8 cellular contexts compared by ENCODE assay signal in genomic region chr11:134223836-134224709, GRCh38. TPM values are rescaled to one million over a fixed set of nuclear protein-coding genes. Genes with fewer than 3 reads are reported as not detected.
A peak's percentile ranks its signal among the peaks of the same experiment; 100 is the strongest.
DNase-seq lines count a peak whose midpoint lies in the region; ATAC-seq and TF ChIP-seq lines count a peak whose summit lies in the region.

Gene NCAPD3 (minus strand): TSS chr11:134223967. CDS start chr11:134223926, 41 bp downstream.
Gene VPS26B (plus strand): TSS chr11:134224671. CDS start chr11:134225123, 452 bp downstream.

- TF ChIP-seq RAD21 in liver (IDR thresholded peaks at IDR 0.05): peak in 1 of 2 donors; percentile 18

- H3K9me3 ChIP-seq in liver (ENCODE audit: control insufficient read depth in 4 of 4, low read length in 3 of 4): no peaks in the 10 kb centered on the region

- peak; percentile 68 for ATAC-seq in GM19397 (IDR thresholded peaks at IDR 0.05; ENCODE audit: unreplicated experiment)
- peak; percentile 67 for ATAC-seq in HG03571 (IDR thresholded peaks at IDR 0.05; ENCODE audit: unreplicated experiment)

- H3K9ac ChIP-seq in liver (ENCODE audit: low read depth in 1 of 2, low read length in 2 of 2): peak within 1 kb of the TSS; percentile 61 to 64

- no peaks in the 10 kb centered on the region for H3K27me3 ChIP-seq in liver (ENCODE audit: control insufficient read depth in 4 of 4, insufficient read depth in 4 of 4, low read length in 3 of 4)

- peak; percentile 95 for DNase-seq in CD14-positive monocyte (ENCODE audit: low spot score)
- DNase-seq in NCI-H82 (lab: John Stamatoyannopoulos, UW): peak; percentile 97
- DNase-seq in activated CD4-positive, alpha-beta T cell treated with anti-CD3 and anti-CD28 coated beads, Interleukin-2, amount 50 U/mL, for 48 hours: peak; percentile 96 to 98
- peak; percentile 90 to 96 for DNase-seq in dermis microvascular lymphatic vessel endothelial cell (ENCODE audit: low read depth in 2 of 2)
- peak; percentile 97 for DNase-seq in stimulated activated CD4-positive, alpha-beta T cell treated with anti-CD3 and anti-CD28 coated beads, Interleukin-4, amount 100 ng/mL, for 24 hours

- peaks cover 4 to 32% (median 23%) of the 10 kb centered on the region in 4 donors for H3K4me1 ChIP-seq in liver (ENCODE audit: control insufficient read depth in 4 of 4, insufficient read depth in 4 of 4, low read length in 3 of 4)

- peaks cover 0 to 1% (median 0%) of the 10 kb centered on the region in 3 donors for H3K27me3 Mint-ChIP-seq in CD14-positive monocyte (ENCODE audit: low read depth in 3 of 3)

- H3K4me3 Mint-ChIP-seq in CD14-positive monocyte: peak within 1 kb of the TSS; percentile 94 to 96

- intact Hi-C loops in CD14-positive monocyte (cut with micrococcal nuclease): no loop called here

- TF ChIP-seq CTCF in CD14-positive monocyte (IDR thresholded peaks at IDR 0.05) (no peak), liver (IDR thresholded peaks at IDR 0.05; ENCODE audit: low read depth, low read length, missing input control) (no peak)

- WGBS in liver: under 1% methylated on average over 89 of the region's 89 CpGs

- H3K27ac Mint-ChIP-seq in CD14-positive monocyte: peak within 1 kb of the TSS; percentile 90 to 97 (median 95)

- H3K36me3 Mint-ChIP-seq in CD14-positive monocyte: peaks cover 21% of the 10 kb centered on the region in 2 donors

- H3K9me3 Mint-ChIP-seq in CD14-positive monocyte: peaks cover 0 to 2% (median 0%) of the 10 kb centered on the region in 7 donors

- peak within 1 kb of the TSS; percentile 76 to 83 (median 81) for H3K4me3 ChIP-seq in liver (ENCODE audit: low read depth in 1 of 3, low read length in 3 of 3)

- peaks cover 3 to 9% (median 6%) of the 10 kb centered on the region in 4 donors for H3K36me3 ChIP-seq in liver (ENCODE audit: control insufficient read depth in 4 of 4, insufficient read depth in 3 of 4, low read depth in 1 of 4, low read length in 3 of 4)

- H3K4me1 Mint-ChIP-seq in CD14-positive monocyte: peaks cover 47% of the 10 kb centered on the region

- H3K27ac ChIP-seq in liver (ENCODE audit: low read depth in 1 of 2, low read length in 2 of 2): peak within 1 kb of the TSS; percentile 93 to 99

TF ChIP-seq in liver, 16 proteins besides CTCF, POLR2A, EP300 and RAD21:
- no peak for TF ChIP-seq ATF3 (IDR thresholded peaks at IDR 0.05)
- no peak for TF ChIP-seq TAF1 (conservative IDR thresholded peaks at IDR 0.05)
- TF ChIP-seq YY1 (IDR thresholded peaks at IDR 0.05): peak; percentile 66
- peak; percentile 73 for TF ChIP-seq REST (IDR thresholded peaks at IDR 0.05)
- peak; percentile 91 for TF ChIP-seq SP1 (IDR thresholded peaks at IDR 0.05)
- TF ChIP-seq MAX (IDR thresholded peaks at IDR 0.05): peak; percentile 73
- TF ChIP-seq RXRA (IDR thresholded peaks at IDR 0.05): peak; percentile 55 to 67
- peak in 1 of 2 donors; percentile 75 for TF ChIP-seq GABPA (IDR thresholded peaks at IDR 0.05 in 1 of 2, conservative IDR thresholded peaks at IDR 0.05 in 1 of 2)
- peak; percentile 28 to 51 for TF ChIP-seq HNF4A (conservative IDR thresholded peaks at IDR 0.05)
- TF ChIP-seq NR2F2 (IDR thresholded peaks at IDR 0.05): peak; percentile 85
- no peak for TF ChIP-seq JUND (IDR thresholded peaks at IDR 0.05)
- no peak for TF ChIP-seq FOXA2 (IDR thresholded peaks at IDR 0.05)
- no peak for TF ChIP-seq ZBTB33 (IDR thresholded peaks at IDR 0.05)
- TF ChIP-seq EGR1 (IDR thresholded peaks at IDR 0.05; ENCODE audit: low read depth in 2 of 2): peak in 1 of 2 donors; percentile 31
- no peak for TF ChIP-seq HNF4G (IDR thresholded peaks at IDR 0.05)
- no peak for TF ChIP-seq FOXA1 (IDR thresholded peaks at IDR 0.05)

RNA-seq across cellular contexts. Expression of gene NCAPD3, which starts in this region (rescaled TPM):
- polyA plus RNA-seq in CD14-positive monocyte: 1 to 10 TPM; 4.0 to 6.0 TPM
- 17.8 and 19.0 TPM in 2 replicates for total RNA-seq in dermis microvascular lymphatic vessel endothelial cell
- total RNA-seq in liver: 10 to 100 TPM; 31.8 to 35.4 TPM
- 10 to 100 TPM; 14.1 to 16.6 TPM for polyA plus RNA-seq in liver

RNA-seq across cellular contexts. Expression of gene VPS26B, which starts in this region (rescaled TPM):
- polyA plus RNA-seq in CD14-positive monocyte: 10 to 100 TPM; 30.4 to 34.3 TPM
- 20.4 and 28.1 TPM in 2 replicates for total RNA-seq in dermis microvascular lymphatic vessel endothelial cell
- 10 to 100 TPM; 19.3 to 35.0 TPM for total RNA-seq in liver
- 10 to 100 TPM; 12.6 to 21.1 TPM for polyA plus RNA-seq in liver

Comparison
In these comparisons a context has a peak if more than half of its experiments do, and no peak if none do; other contexts are left out.
1. Peak in every context shown above with its lines: DNase-seq, ATAC-seq, H3K4me3 ChIP-seq and H3K27ac ChIP-seq.